In the genomic region with DNA sequence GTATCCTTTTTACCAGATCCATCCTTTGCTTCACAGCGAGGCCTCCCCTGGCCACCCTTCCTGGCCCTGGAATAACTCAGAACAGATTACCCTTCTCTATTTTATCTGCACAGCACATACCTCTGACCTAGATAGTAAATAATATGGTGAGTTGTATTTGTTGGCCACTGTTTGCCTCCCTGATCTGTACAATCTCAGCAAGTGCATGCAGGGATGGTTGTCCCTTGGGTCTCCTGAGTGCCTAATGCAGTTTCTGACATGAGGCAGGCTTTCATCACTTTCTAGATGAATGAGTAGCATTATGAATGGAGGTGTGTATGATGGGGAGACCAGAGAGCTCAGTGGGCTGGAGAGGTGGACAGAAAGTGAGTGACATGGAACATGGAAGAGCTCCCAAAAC, we compare ENCODE assay signal across 19 cellular contexts.
A peak's percentile ranks its signal among the peaks of the same experiment; 100 is the strongest.
DNase-seq lines count a peak whose midpoint lies in the region; ATAC-seq and TF ChIP-seq lines count a peak whose summit lies in the region.
"Had no signal": no experiment of that assay in that cellular context is flagged by ENCODE, and none has a peak within 500 bp of the region (broad histone marks: within the 10 kb centered on the region; RNA-seq: fewer than 3 reads in every experiment).

No MANE protein-coding gene starts in this region.

- H2BK20ac ChIP-seq in IMR-90 (ENCODE audit: low read depth, low read length) = no peak overlapping the region

- no peak overlapping the region for H4K91ac ChIP-seq in IMR-90 (ENCODE audit: insufficient read depth, low read depth, low read length)
- no peak overlapping the region for H4K91ac ChIP-seq in mesenchymal stem cell (ENCODE audit: low read length)

- H2BK15ac ChIP-seq in IMR-90 (ENCODE audit: low read depth, low read length) = peak overlapping the region; percentile 67; the same call in 1 of the 3 replicates
- H2BK15ac ChIP-seq in mesenchymal stem cell (ENCODE audit: low read depth, poor library complexity, severe bottlenecking) = no peak overlapping the region

- no CpG with 5 or more reads among the region's 1 CpG for WGBS in IMR-90 (ENCODE audit: extremely low coverage in 2 of 2, insufficient read length in 1 of 2), 2 experiments
- no CpG with 5 or more reads among the region's 1 CpG for WGBS in mesenchymal stem cell

- dilution Hi-C loops in IMR-90 (cut with HindIII; ENCODE audit: low sequenced_read_pairs, unreplicated experiment) = no loop called here

- CTCF ChIA-PET in IMR-90 (lab: Yijun Ruan, JAX) = no interaction called here
- CTCF ChIA-PET in activated CD8-positive, alpha-beta memory T cell treated with anti-CD3 and anti-CD28 coated beads, Interleukin-2, amount 10 ng/mL, durations not matched to agents 7 days and 5 days (lab: Charles Lee) = no interaction called here

- no peaks in the 10 kb centered on the region for H3K4me1 ChIP-seq in BE2C
- peaks cover 2% of the 10 kb centered on the region; the same call in 1 of the 2 replicates for H3K4me1 ChIP-seq in IMR-90 (ENCODE audit: control insufficient read depth, insufficient read depth, low read length)
- H3K4me1 ChIP-seq in mesenchymal stem cell (ENCODE audit: control insufficient read depth, insufficient read depth, low read depth, low read length) = no peaks in the 10 kb centered on the region
- H3K4me1 ChIP-seq: BLaER1 had no signal

- no peak overlapping the region for H3K9ac ChIP-seq in IMR-90 (ENCODE audit: low read depth, low read length)
- H3K9ac ChIP-seq in mesenchymal stem cell (ENCODE audit: low read length) = no peak overlapping the region
- H3K9ac ChIP-seq: BLaER1 had no signal

- H4K20me1 ChIP-seq in IMR-90 (ENCODE audit: insufficient read depth, low read length) = no peaks in the 10 kb centered on the region
- H4K20me1 ChIP-seq: BLaER1 had no signal

- H3K27me3 ChIP-seq in BE2C (no peaks in the 10 kb centered on the region), IMR-90 (ENCODE audit: control insufficient read depth, insufficient read depth, low read length) (no peaks in the 10 kb centered on the region; the same call in 1 of the 2 replicates), mesenchymal stem cell (ENCODE audit: control insufficient read depth in 1 of 2, insufficient read depth in 1 of 2, low read length in 2 of 2) (no peaks in the 10 kb centered on the region)
- H3K27me3 ChIP-seq: BLaER1 had no signal

- BruUV-seq in IMR-90 (replicated peaks; lab: Mats Ljungman, UMichigan) = no TSS peak

- H3K18ac ChIP-seq in IMR-90 (ENCODE audit: low read depth, low read length) (no peak overlapping the region), mesenchymal stem cell (ENCODE audit: low read depth in 1 of 2, low read length in 2 of 2) (no peak overlapping the region)

- H3K4me3 ChIP-seq in BE2C (ENCODE audit: low read depth, low read length) (no peak overlapping the region), IMR-90 (ENCODE audit: insufficient read depth, low read depth, low read length) (no peak overlapping the region), mesenchymal stem cell (ENCODE audit: insufficient read depth in 1 of 2, low read depth in 1 of 2, low read length in 2 of 2) (no peak overlapping the region)
- H3K4me3 ChIP-seq: BLaER1 had no signal

- DNase-seq in BE2C (peak; percentile 59), IMR-90 (no peak), mesenchymal stem cell (no peak), ACHN (no peak)
- no peak for DNase-seq in activated CD8-positive, alpha-beta memory T cell treated with anti-CD3 and anti-CD28 coated beads, Interleukin-2, amount 10 ng/mL, durations not matched to agents 7 days and 5 days
- DNase-seq: 8988T; AML-193; C1 segment of cervical spinal cord; Calu3; CD4-positive, alpha-beta memory T cell; CD4-positive, CD25-positive, alpha-beta regulatory T cell; CD8-positive, alpha-beta memory T cell; COR-L47; DMS79 treated with DMSO at 0.1 percent for 48 hours; GF-D8 had no signal

- no peak overlapping the region for H2BK12ac ChIP-seq in mesenchymal stem cell (ENCODE audit: low read length in 2 of 2)

- no peak overlapping the region for H3K4me3 Mint-ChIP-seq in activated CD8-positive, alpha-beta memory T cell treated with anti-CD3 and anti-CD28 coated beads, Interleukin-2, amount 10 ng/mL, durations not matched to agents 7 days and 5 days
- H3K4me3 Mint-ChIP-seq: B cell; CD14-positive monocyte; CD4-positive, alpha-beta memory T cell; CD4-positive, CD25-positive, alpha-beta regulatory T cell; CD8-positive, alpha-beta memory T cell had no signal

- no peaks in the 10 kb centered on the region for H3K9me3 ChIP-seq in BE2C
- H3K9me3 ChIP-seq in IMR-90 (ENCODE audit: control insufficient read depth, insufficient read depth, low read length) = no peaks in the 10 kb centered on the region
- H3K9me3 ChIP-seq in mesenchymal stem cell (ENCODE audit: control insufficient read depth, low read length) = no peaks in the 10 kb centered on the region
- H3K9me3 ChIP-seq: BLaER1 had no signal

- POLR2A ChIA-PET in IMR-90 (lab: Charles Lee; ENCODE audit: unreplicated experiment) = no interaction called here

- no peaks in the 10 kb centered on the region for H3K36me3 Mint-ChIP-seq in activated CD8-positive, alpha-beta memory T cell treated with anti-CD3 and anti-CD28 coated beads, Interleukin-2, amount 10 ng/mL, durations not matched to agents 7 days and 5 days
- H3K36me3 Mint-ChIP-seq: CD14-positive monocyte; CD4-positive, alpha-beta memory T cell; CD4-positive, CD25-positive, alpha-beta regulatory T cell; CD8-positive, alpha-beta memory T cell had no signal

- intact Hi-C loops in IMR-90 (cut with micrococcal nuclease) = no loop called here

- in situ Hi-C loops in IMR-90 (cut with MboI; ENCODE audit: low sequenced_read_pairs) = no loop called here
- in situ Hi-C loops in ACHN (cut with HindIII; ENCODE audit: low pct_ligation_motif_present, low pct_unique_long_range_greater_than_20kb, low sequenced_read_pairs) = no loop called here

- no peaks in the 10 kb centered on the region for H3K36me3 ChIP-seq in BE2C
- H3K36me3 ChIP-seq in IMR-90 (ENCODE audit: control insufficient read depth, insufficient read depth, low read length) = no peaks in the 10 kb centered on the region
- no peaks in the 10 kb centered on the region for H3K36me3 ChIP-seq in mesenchymal stem cell (ENCODE audit: control insufficient read depth in 1 of 2, insufficient read depth in 2 of 2, low read depth in 1 of 2, low read length in 2 of 2)
- H3K36me3 ChIP-seq: BLaER1 had no signal

- H3K27ac Mint-ChIP-seq in activated CD8-positive, alpha-beta memory T cell treated with anti-CD3 and anti-CD28 coated beads, Interleukin-2, amount 10 ng/mL, durations not matched to agents 7 days and 5 days = no peak overlapping the region
- H3K27ac Mint-ChIP-seq: B cell; CD14-positive monocyte; CD4-positive, alpha-beta memory T cell; CD4-positive, CD25-positive, alpha-beta regulatory T cell had no signal

- no peaks in the 10 kb centered on the region for H3K79me1 ChIP-seq in IMR-90 (ENCODE audit: low read depth in 1 of 2, low read length in 2 of 2)
- no peaks in the 10 kb centered on the region for H3K79me1 ChIP-seq in mesenchymal stem cell (replicated peaks; ENCODE audit: low read length, poor library complexity, severe bottlenecking)

- no peak for TF ChIP-seq RAD21 in IMR-90 (IDR thresholded peaks at IDR 0.05; ENCODE audit: low read length)

- no peak overlapping the region for H4K8ac ChIP-seq in IMR-90 (ENCODE audit: low read depth in 2 of 2, low read length in 2 of 2)
- H4K8ac ChIP-seq in mesenchymal stem cell (ENCODE audit: low read length) = peak overlapping the region; percentile 12

- H3K9me1 ChIP-seq in IMR-90 (ENCODE audit: insufficient read depth, low read length) = no peaks in the 10 kb centered on the region

- no peak for TF ChIP-seq POLR2A in IMR-90 (IDR thresholded peaks at IDR 0.05; ENCODE audit: low read depth, low read length)

- no peak overlapping the region for H3K4ac ChIP-seq in IMR-90 (ENCODE audit: low read depth, low read length)
- no peak overlapping the region for H3K4ac ChIP-seq in mesenchymal stem cell (ENCODE audit: low read depth in 1 of 2, low read length in 2 of 2)

- H2BK5ac ChIP-seq in IMR-90 (ENCODE audit: low read depth, low read length, poor library complexity, severe bottlenecking) (no peak overlapping the region), mesenchymal stem cell (ENCODE audit: low read depth, low read length, poor library complexity, severe bottlenecking) (no peak overlapping the region)

- H2AK9ac ChIP-seq in IMR-90 (replicated peaks; ENCODE audit: low read depth, low read length, poor library complexity) = no peak overlapping the region

- no peaks in the 10 kb centered on the region for H3K4me1 Mint-ChIP-seq in activated CD8-positive, alpha-beta memory T cell treated with anti-CD3 and anti-CD28 coated beads, Interleukin-2, amount 10 ng/mL, durations not matched to agents 7 days and 5 days
- H3K4me1 Mint-ChIP-seq: B cell; CD14-positive monocyte; CD4-positive, alpha-beta memory T cell; CD4-positive, CD25-positive, alpha-beta regulatory T cell; CD8-positive, alpha-beta memory T cell had no signal

- no peak overlapping the region for H3K56ac ChIP-seq in IMR-90 (ENCODE audit: extremely low read depth, insufficient read depth, low read length)

- no peak overlapping the region for H4K5ac ChIP-seq in IMR-90 (ENCODE audit: low read depth, low read length)

- H3K27me3 Mint-ChIP-seq in activated CD8-positive, alpha-beta memory T cell treated with anti-CD3 and anti-CD28 coated beads, Interleukin-2, amount 10 ng/mL, durations not matched to agents 7 days and 5 days = no peaks in the 10 kb centered on the region
- H3K27me3 Mint-ChIP-seq: B cell; CD4-positive, CD25-positive, alpha-beta regulatory T cell; CD8-positive, alpha-beta memory T cell had no signal

- H3K14ac ChIP-seq in IMR-90 (replicated peaks; ENCODE audit: low read depth, low read length) = no peak overlapping the region
- H3K14ac ChIP-seq in mesenchymal stem cell (ENCODE audit: low read length in 2 of 2) = peak overlapping the region in 1 of 2 experiments; percentile 53

- H2AK5ac ChIP-seq in IMR-90 (ENCODE audit: low read depth, low read length) (no peak overlapping the region; the same call in 1 of the 2 replicates), mesenchymal stem cell (ENCODE audit: low read length, severe bottlenecking) (no peak overlapping the region)

- ATAC-seq in IMR-90 (ENCODE audit: low read depth) (no peak), HG02852 (IDR thresholded peaks at IDR 0.05; ENCODE audit: unreplicated experiment) (no peak)
- ATAC-seq in activated CD8-positive, alpha-beta memory T cell treated with anti-CD3 and anti-CD28 coated beads, Interleukin-2, amount 10 ng/mL, durations not matched to agents 7 days and 5 days = no peak

- H2AFZ ChIP-seq in IMR-90 (replicated peaks; ENCODE audit: low read length, poor library complexity) = no peak overlapping the region
- no peak overlapping the region for H2AFZ ChIP-seq in mesenchymal stem cell (ENCODE audit: low read depth, low read length)

- H2BK120ac ChIP-seq in IMR-90 (ENCODE audit: low read depth, low read length) (no peak overlapping the region), mesenchymal stem cell (ENCODE audit: low read depth, low read length) (no peak overlapping the region)

- H3K23ac ChIP-seq in IMR-90 (ENCODE audit: low read depth, low read length) (no peak overlapping the region), mesenchymal stem cell (ENCODE audit: low read length in 2 of 2) (no peak overlapping the region)

- H3K9me3 Mint-ChIP-seq in activated CD8-positive, alpha-beta memory T cell treated with anti-CD3 and anti-CD28 coated beads, Interleukin-2, amount 10 ng/mL, durations not matched to agents 7 days and 5 days (ENCODE audit: low read depth) = peaks cover 14% of the 10 kb centered on the region

- H3K4me2 ChIP-seq in IMR-90 (ENCODE audit: low read depth, low read length) (no peak overlapping the region), mesenchymal stem cell (ENCODE audit: low read length, poor library complexity, severe bottlenecking) (no peak overlapping the region)
- H3K4me2 ChIP-seq: BLaER1 had no signal

- no peak for TF ChIP-seq CTCF in BE2C (IDR thresholded peaks at IDR 0.05; ENCODE audit: low read depth, low read length)
- TF ChIP-seq CTCF in IMR-90 (conservative IDR thresholded peaks at IDR 0.05; ENCODE audit: low read depth, low read length) = no peak

- no peak overlapping the region for H3K27ac ChIP-seq in IMR-90 (ENCODE audit: insufficient read depth, low read length)
- no peak overlapping the region for H3K27ac ChIP-seq in mesenchymal stem cell (ENCODE audit: low read length, poor library complexity, severe bottlenecking)
- H3K27ac ChIP-seq: BLaER1 had no signal
